In the genomic region with DNA sequence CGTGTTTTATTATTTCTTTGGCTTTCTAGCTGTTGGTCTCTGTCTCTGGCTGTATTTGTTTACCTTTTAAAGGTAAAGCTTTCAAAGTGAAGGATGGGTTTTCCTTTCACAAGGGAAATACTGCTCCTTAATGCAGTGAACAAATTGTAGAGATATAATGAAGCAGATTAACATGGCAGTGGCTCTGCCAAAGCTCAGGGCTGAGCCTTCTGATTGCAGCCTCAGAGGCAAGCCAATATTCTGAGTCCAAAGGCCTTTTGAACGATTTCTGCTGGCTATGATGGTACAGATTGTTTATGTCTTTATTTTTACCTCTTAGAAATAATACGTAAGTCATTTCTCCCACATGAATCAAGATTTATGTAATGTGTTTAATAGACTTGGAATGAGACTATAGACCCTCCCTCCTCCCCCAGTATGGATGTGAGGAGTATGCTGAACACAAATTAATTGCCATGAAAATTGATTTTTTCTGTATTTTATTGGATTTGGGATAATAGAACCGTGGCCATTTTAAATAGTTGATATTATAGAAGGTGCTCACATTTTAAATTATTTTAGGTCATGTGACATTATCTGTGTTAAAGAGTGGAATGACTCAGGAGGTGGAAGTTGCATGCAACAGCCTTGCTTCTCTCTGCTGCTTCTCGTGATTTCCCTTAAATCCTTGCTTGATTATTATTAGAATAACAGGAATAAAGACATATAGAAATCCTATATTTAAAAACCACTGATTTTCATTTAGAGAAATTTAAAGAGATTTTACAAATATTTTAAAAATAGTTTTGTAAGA, we compare ENCODE assay signal across 25 cellular contexts. TPM values are rescaled to one million over a fixed set of nuclear protein-coding genes. Genes with fewer than 3 reads are reported as not detected.
A peak's percentile ranks its signal among the peaks of the same experiment; 100 is the strongest.
DNase-seq lines count a peak whose midpoint lies in the region; ATAC-seq lines count a peak whose summit lies in the region.
"Had no signal": no experiment of that assay in that cellular context is flagged by ENCODE, and none has a peak within 500 bp of the region (broad histone marks: within the 10 kb centered on the region; RNA-seq: fewer than 3 reads in every experiment).

No MANE protein-coding gene starts in this region.

- peak; percentile 20 for DNase-seq in NCI-H82 (lab: John Stamatoyannopoulos, UW)
- no peak for DNase-seq in NCI-H82 treated with DMSO at 0.1 percent for 48 hours (lab: John Stamatoyannopoulos, UW; ENCODE audit: unreplicated experiment)
- peak; percentile 82 for DNase-seq in NCI-H2227 treated with DMSO at 0.1 percent for 48 hours (lab: John Stamatoyannopoulos, UW)
- no peak for DNase-seq in Kasumi-1 (lab: John Stamatoyannopoulos, UW)
- DNase-seq: activated CD4-positive, alpha-beta T cell treated with anti-CD3 and anti-CD28 coated beads, Interleukin-2, amount 50 U/mL, for 4 hours; activated CD4-positive, CD25-positive, alpha-beta regulatory T cell; activated naive CD4-positive, alpha-beta T cell treated with anti-CD3 and anti-CD28 coated beads, Interleukin-2, amount 10 ng/mL, durations not matched to agents 7 days and 5 days; cortex of kidney; heart right ventricle; NCI-H2029 treated with DMSO at 0.1 percent for 48 hours; NCI-H524 treated with DMSO at 0.1 percent for 48 hours; right cardiac atrium; spleen; upper lobe of left lung had no signal

- H3K27ac ChIP-seq in cingulate gyrus (ENCODE audit: low read depth, low read length) = peak overlapping the region; percentile 55
- peak overlapping the region; percentile 77 for H3K27ac ChIP-seq in temporal lobe (ENCODE audit: low read depth, low read length)
- H3K27ac ChIP-seq: BLaER1, heart right ventricle, KMS-11, SJCRH30, spleen, upper lobe of left lung had no signal

- no peak for ATAC-seq in GM21423 (IDR thresholded peaks at IDR 0.05; ENCODE audit: unreplicated experiment)
- ATAC-seq in GM18909 (IDR thresholded peaks at IDR 0.05; ENCODE audit: poor library complexity, unreplicated experiment) = no peak
- ATAC-seq: esophagus mucosa; heart right ventricle; natural killer cell treated with Interleukin-12 subunit alpha and Interleukin-12 subunit beta and Interleukin-15 and Interleukin-18, amount 100 ng/mL, for 72 hours had no signal

RNA-seq across cellular contexts. Expression of a gene that starts 0.8 kb away (rescaled TPM):
- total RNA-seq in temporal lobe = 160 TPM
- total RNA-seq: natural killer cell treated with Interleukin-12 subunit alpha and Interleukin-12 subunit beta and Interleukin-15 and Interleukin-18, amount 100 ng/mL, for 72 hours; SJCRH30; T-helper 1 cell treated with Interleukin-12 subunit alpha and Interleukin-12 subunit beta and Interleukin-4 antibody, amounts not matched to agents 30 ng/mL and 1 ng/mL, for 36 hours had no signal

RNA-seq across cellular contexts. Expression of a gene that starts 36.2 kb away (rescaled TPM):
- total RNA-seq in temporal lobe = 194 TPM
- total RNA-seq: natural killer cell treated with Interleukin-12 subunit alpha and Interleukin-12 subunit beta and Interleukin-15 and Interleukin-18, amount 100 ng/mL, for 72 hours; osteocyte; T-helper 1 cell treated with Interleukin-12 subunit alpha and Interleukin-12 subunit beta and Interleukin-4 antibody, amounts not matched to agents 30 ng/mL and 1 ng/mL, for 36 hours had no signal

Comparison
In these comparisons a context has a peak if more than half of its experiments do, and no peak if none do; other contexts are left out.
1. DNase-seq: peak in NCI-H82 (single experiment) and NCI-H2227 treated with DMSO at 0.1 percent for 48 hours (single experiment); none in NCI-H82 treated with DMSO at 0.1 percent for 48 hours (single experiment) and Kasumi-1 (0 of 2).